1 cellular context compared by ENCODE assay signal in genomic region chr7:134075799-134076198, GRCh38.
A peak's percentile ranks its signal among the peaks of the same experiment; 100 is the strongest.
TF ChIP-seq lines count a peak whose summit lies in the region.

No MANE protein-coding gene starts in this region.

TF ChIP-seq in K562, 482 proteins besides CTCF, POLR2A, EP300 and RAD21 (continued from another document):
- TF ChIP-seq CUX1 (CRISPR knock-in tag; IDR thresholded peaks at IDR 0.05) (no peak), ZNF699 (CRISPR knock-in tag; IDR thresholded peaks at IDR 0.05; ENCODE audit: insufficient replicate concordance) (no peak), EGR1 (conservative IDR thresholded peaks at IDR 0.05) (no peak), ZNF354B (CRISPR knock-in tag; IDR thresholded peaks at IDR 0.05) (no peak), ZNF12 (CRISPR knock-in tag; IDR thresholded peaks at IDR 0.05) (peak; percentile 95), POLR3A (IDR thresholded peaks at IDR 0.05; ENCODE audit: borderline replicate concordance, extremely low read depth, insufficient read depth, insufficient read length) (no peak), RBM25 (IDR thresholded peaks at IDR 0.05; ENCODE audit: low read depth, low read length, severe bottlenecking) (peak; percentile 14), ELF2 (CRISPR knock-in tag; IDR thresholded peaks at IDR 0.05) (no peak), SRSF1 (IDR thresholded peaks at IDR 0.05; ENCODE audit: low read depth, low read length) (no peak), MYC (IDR thresholded peaks at IDR 0.05; ENCODE audit: low read depth, low read length) (no peak), MYC (CRISPR knock-in tag; IDR thresholded peaks at IDR 0.05; ENCODE audit: borderline replicate concordance, low read depth) (no peak), GATA2 (CRISPR knock-in tag; IDR thresholded peaks at IDR 0.05) (no peak), HLTF (IDR thresholded peaks at IDR 0.05) (no peak)
